Comparison of ENCODE assay signal across 6 cellular contexts in genomic region chr9:137579259-137579604, GRCh38. TPM values are rescaled to one million over a fixed set of nuclear protein-coding genes. Genes with fewer than 3 reads are reported as not detected.
DNase-seq lines count a peak whose midpoint lies in the region; ATAC-seq and TF ChIP-seq lines count a peak whose summit lies in the region.

No MANE protein-coding gene starts in this region.

- H3K27ac Mint-ChIP-seq in naive B cell, result peak overlapping the region in 3 of 6 donors; percentile 34 to 85 (median 79)

- peaks cover 21 to 40% (median 34%) of the 10 kb centered on the region in 3 donors for H3K4me1 Mint-ChIP-seq in naive B cell

- H3K27me3 Mint-ChIP-seq in naive B cell, result no peaks in the 10 kb centered on the region

- no peaks in the 10 kb centered on the region for H3K9me3 Mint-ChIP-seq in naive B cell

- intact Hi-C loops in ascending aorta (cut with DNase I), result loop anchor here (2.0 kb wide), 1 partner anchor 40 kb away; the partner anchor contains the start of gene EHMT1

- peaks cover 7 to 33% of the 10 kb centered on the region in 2 donors for H3K36me3 ChIP-seq in ascending aorta

- peak overlapping the region; percentile 70 to 78 for H3K27ac ChIP-seq in ascending aorta

- no peak for ATAC-seq in naive B cell (ENCODE audit: low read depth in 2 of 2)
- ATAC-seq in left lobe of liver, result no peak

- H3K4me3 Mint-ChIP-seq in naive B cell, result peak overlapping the region; percentile 72 to 90 (median 84)

- peak overlapping the region; percentile 20; the same call in 1 of the 2 replicates for H3K4me3 ChIP-seq in GM12864 (ENCODE audit: low read depth, low read length)
- peak overlapping the region; percentile 88 to 92 for H3K4me3 ChIP-seq in ascending aorta

- no peaks in the 10 kb centered on the region for H3K9me3 ChIP-seq in ascending aorta

- H3K27me3 ChIP-seq in ascending aorta, result no peaks in the 10 kb centered on the region

- CTCF ChIA-PET in HEK293T (lab: Yijun Ruan, JAX), result interaction anchor here (1.1 to 1.8 kb wide), 2 partner anchors 9 to 24 kb away, joined by 6 to 7 read pairs; no protein-coding TSS in a partner anchor

- H3K4me1 ChIP-seq in ascending aorta, result peaks cover 0 to 18% of the 10 kb centered on the region in 2 donors

- POLR2A ChIA-PET in HEK293T (lab: Yijun Ruan, JAX), result interaction anchor here (1.3 to 2.5 kb wide), 2 partner anchors 26 to 27 kb away, joined by 3 to 6 read pairs; partner anchors contain the start of genes ARRDC1 and MRPL41

- peaks cover 8 to 12% of the 10 kb centered on the region in 2 donors for H3K36me3 Mint-ChIP-seq in naive B cell

- TF ChIP-seq CTCF in GM12864 (IDR thresholded peaks at IDR 0.05; ENCODE audit: low read depth, low read length, missing control alignments) (no peak), ascending aorta (IDR thresholded peaks at IDR 0.05) (no peak)

- DNase-seq in GM12864 (ENCODE audit: low read depth) (no peak), ascending aorta (ENCODE audit: low spot score in 2 of 2) (no peak), naive B cell (no peak), HEK293T (ENCODE audit: extremely low spot score) (no peak), left lobe of liver (ENCODE audit: low spot score) (no peak), GDM1 (lab: John Stamatoyannopoulos, UW) (no peak)

TF ChIP-seq in HEK293T, 16 proteins besides CTCF, POLR2A, EP300 and RAD21:
- no peak for TF ChIP-seq CTBP1 (IDR thresholded peaks at IDR 0.05; ENCODE audit: borderline replicate concordance)
- no peak for TF ChIP-seq L3MBTL2 (conservative IDR thresholded peaks at IDR 0.05)

RNA-seq across cellular contexts. Expression of gene DPH7, which starts 0.5 kb away (rescaled TPM):
- total RNA-seq in ascending aorta (57.2 TPM), left lobe of liver (14.4 TPM)
- 10 to 100 TPM; 19.1 to 53.9 (median 32.6) TPM for polyA plus RNA-seq in naive B cell (ENCODE audit: low read depth in 6 of 6)

RNA-seq across cellular contexts. Expression of gene ZMYND19, which starts 11.1 kb away (rescaled TPM):
- 4.3 TPM for total RNA-seq in ascending aorta
- polyA plus RNA-seq in naive B cell (ENCODE audit: low read depth in 6 of 6), result 10 to 100 TPM in 1 of 6 donors, 1 to 10 TPM in 5; 4.2 to 13.3 (median 7.2) TPM
- 13.0 TPM for total RNA-seq in left lobe of liver

RNA-seq across cellular contexts. Expression of gene ARRDC1, which starts 26.3 kb away (rescaled TPM):
- total RNA-seq in ascending aorta (56.8 TPM), left lobe of liver (29.0 TPM)
- polyA plus RNA-seq in naive B cell (ENCODE audit: low read depth in 6 of 6), result 10 to 100 TPM; 30.3 to 65.5 (median 40.0) TPM

RNA-seq across cellular contexts. Expression of gene MRPL41, which starts 27.6 kb away (rescaled TPM):
- total RNA-seq in ascending aorta (121 TPM), left lobe of liver (100 TPM)
- 10 to 100 TPM; 13.7 to 21.6 (median 19.9) TPM for polyA plus RNA-seq in naive B cell (ENCODE audit: low read depth in 6 of 6)

RNA-seq across cellular contexts. Expression of gene PNPLA7, which starts 29.0 kb away (rescaled TPM):
- total RNA-seq in ascending aorta (13.5 TPM), left lobe of liver (17.7 TPM)
- polyA plus RNA-seq in naive B cell (ENCODE audit: low read depth in 6 of 6), result 1 to 10 TPM; 3.0 to 6.5 (median 5.8) TPM
